ENCODE assay signal across 28 cellular contexts in genomic region chr4:6319530-6320150, GRCh38. TPM values are rescaled to one million over a fixed set of nuclear protein-coding genes. Genes with fewer than 3 reads are reported as not detected.
DNase-seq lines count a peak whose midpoint lies in the region; ATAC-seq, FAIRE-seq and TF ChIP-seq lines count a peak whose summit lies in the region.
"Had no signal": no experiment of that assay in that cellular context is flagged by ENCODE, and none has a peak within 500 bp of the region (broad histone marks: within the 10 kb centered on the region; RNA-seq: fewer than 3 reads in every experiment).

No MANE protein-coding gene starts in this region.

- intact Hi-C loops in HepG2 (cut with micrococcal nuclease; ENCODE audit: unreplicated experiment) = no loop called here
- intact Hi-C loops in right lobe of liver (cut with DNase I) = no loop called here
- intact Hi-C loops in PC-3 (cut with micrococcal nuclease) = no loop called here

- H3K9ac ChIP-seq in HepG2 (ENCODE audit: insufficient read depth, low read depth, low read length) (no peak overlapping the region), PC-3 (ENCODE audit: low read length) (no peak overlapping the region)

- no peaks in the 10 kb centered on the region for H3F3A ChIP-seq in PC-3 (ENCODE audit: low read length, unreplicated experiment)

- no peak overlapping the region for H3K27ac ChIP-seq in HepG2 (ENCODE audit: extremely low read length, insufficient read depth, low read length)
- H3K27ac ChIP-seq in right lobe of liver = no peak overlapping the region
- H3K27ac ChIP-seq in PC-3 (ENCODE audit: low read length) = peak overlapping the region; percentile 29
- H3K27ac ChIP-seq in caudate nucleus (ENCODE audit: low read depth, low read length) = peak overlapping the region; percentile 2
- H3K27ac ChIP-seq: 22Rv1, HL-60, SK-N-MC had no signal

- no peak for DNase-seq in HepG2 (ENCODE audit: low spot score)
- DNase-seq in right lobe of liver = no peak
- DNase-seq in PC-3 = peak; percentile 49
- DNase-seq in caudate nucleus (lab: John Stamatoyannopoulos, UW) = peak in 11 of 61 donors; percentile 20 to 45 (median 35)
- DNase-seq in smooth muscle cell of the brain vasculature (ENCODE audit: low read depth, low spot score) = peak; percentile 12
- no peak for DNase-seq in effector memory CD8-positive, alpha-beta T cell
- no peak for DNase-seq in endothelial cell (ENCODE audit: low spot score)
- no peak for DNase-seq in DMS114 treated with DMSO at 0.1 percent for 48 hours (lab: John Stamatoyannopoulos, UW; ENCODE audit: unreplicated experiment)
- DNase-seq: Calu3, DMS153, GDM1, GOT3, Karpas-422, NCI-H1092 treated with DMSO at 0.1 percent for 48 hours, NCI-H1436, NCI-H187, NCI-H2081 treated with DMSO at 0.1 percent for 48 hours, NCI-H2171, NCI-H226, NCI-H510A, NCI-H69, SIG-M5 had no signal

- H3K27ac Mint-ChIP-seq in effector memory CD8-positive, alpha-beta T cell = no peak overlapping the region
- H3K27ac Mint-ChIP-seq in endothelial cell (ENCODE audit: unreplicated experiment) = no peak overlapping the region

- TF ChIP-seq POLR2A in HepG2 (IDR thresholded peaks at IDR 0.05; ENCODE audit: insufficient read depth in 1 of 2, low read depth in 2 of 2, low read length in 2 of 2) (no peak), right lobe of liver (IDR thresholded peaks at IDR 0.05) (no peak)

- 96% methylated on average over 5 of the region's 12 CpGs for WGBS in HepG2 (ENCODE audit: low lambda C conversion rate)
- WGBS in right lobe of liver (ENCODE audit: insufficient coverage, low coverage, low lambda C conversion rate, missing lambda C conversion rate) = 40% methylated on average over 2 of the region's 12 CpGs

- no peak overlapping the region for H3K4me3 Mint-ChIP-seq in effector memory CD8-positive, alpha-beta T cell
- no peak overlapping the region for H3K4me3 Mint-ChIP-seq in endothelial cell (ENCODE audit: unreplicated experiment)

- no peaks in the 10 kb centered on the region for H4K20me1 ChIP-seq in HepG2 (ENCODE audit: insufficient read depth, low read length)
- H4K20me1 ChIP-seq in PC-3 (ENCODE audit: low read length) = no peaks in the 10 kb centered on the region

- H3K4me3 ChIP-seq in HepG2 (replicated peaks in 1 of 3; ENCODE audit: insufficient read depth in 1 of 3, low read depth in 2 of 3, low read length in 3 of 3) = no peak overlapping the region
- H3K4me3 ChIP-seq in right lobe of liver = no peak overlapping the region
- H3K4me3 ChIP-seq in PC-3 (ENCODE audit: low read length) = no peak overlapping the region
- H3K4me3 ChIP-seq: GM12878, SK-N-MC had no signal

- BruUV-seq in HepG2 (replicated peaks; lab: Mats Ljungman, UMichigan) (no TSS peak), PC-3 (replicated peaks; lab: Mats Ljungman, UMichigan) (no TSS peak)

- H3K27me3 Mint-ChIP-seq in effector memory CD8-positive, alpha-beta T cell = peaks cover 45 to 86% of the 10 kb centered on the region in 2 donors
- peaks cover 3% of the 10 kb centered on the region for H3K27me3 Mint-ChIP-seq in endothelial cell (ENCODE audit: unreplicated experiment)

- POLR2A ChIA-PET in HepG2 (lab: Yijun Ruan, JAX) = interaction anchor here (1.2 to 2.1 kb wide), 3 partner anchors 10 to 50 kb away, joined by 4 to 16 read pairs (median 4); partner anchors contain the start of gene WFS1
- POLR2A ChIA-PET in PC-3 (lab: Charles Lee; ENCODE audit: unreplicated experiment) = no interaction called here

- no peaks in the 10 kb centered on the region for H3K36me3 ChIP-seq in HepG2 (replicated peaks in 1 of 2; ENCODE audit: control insufficient read depth in 1 of 2, insufficient read depth in 2 of 2, low read length in 2 of 2)
- no peaks in the 10 kb centered on the region for H3K36me3 ChIP-seq in right lobe of liver
- H3K36me3 ChIP-seq in PC-3 (ENCODE audit: low read depth, low read length) = no peaks in the 10 kb centered on the region

- no peaks in the 10 kb centered on the region for H3K4me1 Mint-ChIP-seq in effector memory CD8-positive, alpha-beta T cell (ENCODE audit: low read depth in 2 of 2)
- H3K4me1 Mint-ChIP-seq in endothelial cell (ENCODE audit: unreplicated experiment) = peaks cover 34% of the 10 kb centered on the region

- no peak for ATAC-seq in HepG2
- no peak for ATAC-seq in right lobe of liver
- ATAC-seq in PC-3 = peak; percentile 91
- no peak for ATAC-seq in effector memory CD8-positive, alpha-beta T cell (replicated peaks)
- ATAC-seq: GM12878, HCT116, Panc1 had no signal

- H3K9me2 ChIP-seq in PC-3 (replicated peaks; ENCODE audit: low read length) = no peaks in the 10 kb centered on the region

- no peaks in the 10 kb centered on the region for H3K27me3 ChIP-seq in HepG2 (ENCODE audit: control insufficient read depth in 1 of 2, insufficient read depth in 2 of 2, low read length in 2 of 2)
- H3K27me3 ChIP-seq in right lobe of liver = no peaks in the 10 kb centered on the region
- no peaks in the 10 kb centered on the region for H3K27me3 ChIP-seq in PC-3 (ENCODE audit: low read length)

- no peak for TF ChIP-seq RAD21 in HepG2 (CRISPR knock-in tag; IDR thresholded peaks at IDR 0.05)

- peaks cover 72% of the 10 kb centered on the region for H3K4me1 ChIP-seq in HepG2 (ENCODE audit: insufficient read depth, low read length)
- no peaks in the 10 kb centered on the region for H3K4me1 ChIP-seq in right lobe of liver
- H3K4me1 ChIP-seq in PC-3 (ENCODE audit: insufficient read depth, low read length) = peaks cover 18% of the 10 kb centered on the region

- H3K9me3 ChIP-seq in HepG2 (ENCODE audit: low read length) = no peaks in the 10 kb centered on the region
- H3K9me3 ChIP-seq in right lobe of liver = no peaks in the 10 kb centered on the region
- no peaks in the 10 kb centered on the region for H3K9me3 ChIP-seq in PC-3 (ENCODE audit: low read length)

- no peak for TF ChIP-seq EP300 in HepG2 (IDR thresholded peaks at IDR 0.05; ENCODE audit: low read depth in 2 of 2, low read length in 2 of 2)
- no peak for TF ChIP-seq EP300 in HepG2 (CRISPR knock-in tag; IDR thresholded peaks at IDR 0.05; ENCODE audit: borderline replicate concordance)

- TF ChIP-seq CTCF in HepG2 (CRISPR knock-in tag; IDR thresholded peaks at IDR 0.05) = no peak
- TF ChIP-seq CTCF in right lobe of liver (IDR thresholded peaks at IDR 0.05) = no peak
- TF ChIP-seq CTCF in PC-3 (conservative IDR thresholded peaks at IDR 0.05; ENCODE audit: low read depth, low read length) = no peak
- TF ChIP-seq CTCF in endothelial cell (IDR thresholded peaks at IDR 0.05; ENCODE audit: unreplicated experiment) = no peak

- H3K79me2 ChIP-seq in HepG2 (ENCODE audit: insufficient read depth, low read length) (peaks cover 16% of the 10 kb centered on the region), PC-3 (ENCODE audit: low read length) (no peaks in the 10 kb centered on the region)

- in situ Hi-C loops in HepG2 (cut with HindIII; ENCODE audit: extremely low pct_ligation_motif_present, low pct_unique_long_range_greater_than_20kb) = no loop called here

- CTCF ChIA-PET in HepG2 (lab: Yijun Ruan, JAX; ENCODE audit: low intra/inter-chr PET ratio, low total read pairs) = no interaction called here
- CTCF ChIA-PET in PC-3 (lab: Charles Lee) = interaction anchor here (0.6 kb wide), 1 partner anchor 21 kb away, joined by 4 read pairs; no protein-coding TSS in a partner anchor

- FAIRE-seq in HepG2 (lab: Jason Lieb, UNC) = no peak
- FAIRE-seq: GM12878 had no signal

- H3K9me3 Mint-ChIP-seq in effector memory CD8-positive, alpha-beta T cell = no peaks in the 10 kb centered on the region
- no peaks in the 10 kb centered on the region for H3K9me3 Mint-ChIP-seq in endothelial cell (ENCODE audit: unreplicated experiment)

- no peak overlapping the region for H2AFZ ChIP-seq in HepG2 (ENCODE audit: low read length)
- H2AFZ ChIP-seq in PC-3 (ENCODE audit: low read length) = no peak overlapping the region; the same call in 1 of the 2 replicates

- H3K4me2 ChIP-seq in HepG2 (ENCODE audit: low read depth, low read length) (peak overlapping the region; percentile 82; the same call in 1 of the 2 replicates), PC-3 (ENCODE audit: low read length) (no peak overlapping the region)

- H3K36me3 Mint-ChIP-seq in effector memory CD8-positive, alpha-beta T cell (ENCODE audit: insufficient read depth) = peaks cover 4% of the 10 kb centered on the region
- H3K36me3 Mint-ChIP-seq in endothelial cell (ENCODE audit: low read depth, unreplicated experiment) = no peaks in the 10 kb centered on the region

RNA-seq across cellular contexts. Expression of gene WFS1, which starts 50.0 kb away (rescaled TPM):
- total RNA-seq in HepG2 (2016; rRNA removed; fragmentation: Illumina TruSeq; extraction: Trizol) (19.8 and 39.1 TPM in 2 replicates), right lobe of liver (10 to 100 TPM; 11.3 to 19.7 (median 15.9) TPM), PC-3 (2014; rRNA removed) (35.7 and 45.5 TPM in 2 replicates), endothelial cell (ENCODE audit: unreplicated experiment) (53.2 TPM)
- 3.7 and 4.2 TPM in 2 replicates for total RNA-seq in HepG2 (2016; cell fraction: cytosol; rRNA removed; fragmentation: Illumina TruSeq; extraction: Trizol; ENCODE audit: low read depth)
- 18.3 and 41.8 TPM in 2 replicates for total RNA-seq in HepG2 (2016; cell fraction: insoluble cytoplasmic fraction; rRNA removed; fragmentation: Illumina TruSeq; extraction: Trizol)
- 10.5 and 10.8 TPM in 2 replicates for total RNA-seq in HepG2 (2016; cell fraction: membrane; rRNA removed; fragmentation: Illumina TruSeq; extraction: Trizol)
- 47.7 and 59.7 TPM in 2 replicates for total RNA-seq in HepG2 (2016; cell fraction: nucleus; rRNA removed; fragmentation: Illumina TruSeq; extraction: Trizol)
- polyA plus RNA-seq in HepG2 (2011; rRNA removed) = 42.2 and 49.6 TPM in 2 replicates
- polyA plus RNA-seq in HepG2 (2011; cell fraction: cytosol; rRNA removed) = 23.5 and 32.3 TPM in 2 replicates
- polyA plus RNA-seq in HepG2 (2011; cell fraction: nucleus; rRNA removed) = 121 and 179 TPM in 2 replicates
- 24.0 and 38.1 TPM in 2 replicates for polyA plus RNA-seq in HepG2 (2012)
- 3.2 and 3.4 TPM in 2 replicates for polyA plus RNA-seq in HepG2 (2016; cell fraction: cytosol; fragmentation: Illumina TruSeq; extraction: Trizol; ENCODE audit: low read depth)
- 16.0 and 21.6 TPM in 2 replicates for polyA plus RNA-seq in HepG2 (2016; cell fraction: insoluble cytoplasmic fraction; fragmentation: Illumina TruSeq; extraction: Trizol; ENCODE audit: low read depth)
- polyA plus RNA-seq in HepG2 (2016; cell fraction: membrane; fragmentation: Illumina TruSeq; extraction: Trizol; ENCODE audit: low read depth) = 4.5 and 5.6 TPM in 2 replicates
- 86.7 and 90.9 TPM in 2 replicates for polyA plus RNA-seq in HepG2 (2016; cell fraction: nucleus; fragmentation: Illumina TruSeq; extraction: Trizol; ENCODE audit: insufficient read depth, low read depth)
- polyA minus RNA-seq in HepG2 (2011; rRNA and poly(A)+ RNA removed; ENCODE audit: low replicate concordance) = 10.6 and 128 TPM in 2 replicates
- polyA minus RNA-seq in HepG2 (2011; cell fraction: cytosol; rRNA and poly(A)+ RNA removed) = 36.4 and 40.3 TPM in 2 replicates
- polyA minus RNA-seq in HepG2 (2011; cell fraction: nucleus; rRNA and poly(A)+ RNA removed) = 19.9 and 27.0 TPM in 2 replicates

Comparison
In these comparisons a context has a peak if more than half of its experiments do, and no peak if none do; other contexts are left out.
1. DNase-seq: peak in PC-3 (single experiment) and smooth muscle cell of the brain vasculature (single experiment); none in HepG2 (single experiment), right lobe of liver (0 of 3), effector memory CD8-positive, alpha-beta T cell (0 of 3), endothelial cell (single experiment) and DMS114 treated with DMSO at 0.1 percent for 48 hours (single experiment).
2. H3K27ac ChIP-seq: peak in PC-3 (single experiment) and caudate nucleus (single experiment); none in HepG2 (single experiment) and right lobe of liver (0 of 3).